8 cellular contexts compared by ENCODE assay signal in genomic region chr19:41705393-41706174, GRCh38. TPM values are rescaled to one million over a fixed set of nuclear protein-coding genes. Genes with fewer than 3 reads are reported as not detected.
DNase-seq lines count a peak whose midpoint lies in the region; ATAC-seq and TF ChIP-seq lines count a peak whose summit lies in the region.

No MANE protein-coding gene starts in this region.

- H3K4me1 Mint-ChIP-seq in nephron progenitor cell, result no peaks in the 10 kb centered on the region
- H3K4me1 Mint-ChIP-seq in T-helper 2 cell treated with Interferon-gamma antibody and Interleukin-4, amounts not matched to agents 5 μg/mL and 100 μg/mL, for 36 hours (ENCODE audit: low read depth), result no peaks in the 10 kb centered on the region
- no peaks in the 10 kb centered on the region for H3K4me1 Mint-ChIP-seq in activated T-helper 17 cell treated with anti-CD3 and anti-CD28 coated beads, Interleukin-2, amount 50 U/mL, for 72 hours

- no peak overlapping the region for H3K4me3 Mint-ChIP-seq in nephron progenitor cell
- no peak overlapping the region for H3K4me3 Mint-ChIP-seq in T-helper 2 cell treated with Interferon-gamma antibody and Interleukin-4, amounts not matched to agents 5 μg/mL and 100 μg/mL, for 36 hours
- no peak overlapping the region for H3K4me3 Mint-ChIP-seq in activated T-helper 17 cell treated with anti-CD3 and anti-CD28 coated beads, Interleukin-2, amount 50 U/mL, for 72 hours

- ATAC-seq in GM19463 (IDR thresholded peaks at IDR 0.05; ENCODE audit: unreplicated experiment), result no peak
- ATAC-seq in HG03025 (IDR thresholded peaks at IDR 0.05; ENCODE audit: low FRiP score, unreplicated experiment), result no peak
- no peak for ATAC-seq in activated T-helper 17 cell treated with anti-CD3 and anti-CD28 coated beads, Interleukin-2, amount 50 U/mL, for 72 hours (replicated peaks)

- H3K27me3 Mint-ChIP-seq in nephron progenitor cell (ENCODE audit: low read depth, poor library complexity), result peaks cover 7% of the 10 kb centered on the region
- H3K27me3 Mint-ChIP-seq in T-helper 2 cell treated with Interferon-gamma antibody and Interleukin-4, amounts not matched to agents 5 μg/mL and 100 μg/mL, for 36 hours (ENCODE audit: low read depth), result peaks cover 4% of the 10 kb centered on the region
- H3K27me3 Mint-ChIP-seq in activated T-helper 17 cell treated with anti-CD3 and anti-CD28 coated beads, Interleukin-2, amount 50 U/mL, for 72 hours, result peaks cover 23% of the 10 kb centered on the region

- H3K36me3 Mint-ChIP-seq in nephron progenitor cell (ENCODE audit: low read depth), result peaks cover 5% of the 10 kb centered on the region
- no peaks in the 10 kb centered on the region for H3K36me3 Mint-ChIP-seq in T-helper 2 cell treated with Interferon-gamma antibody and Interleukin-4, amounts not matched to agents 5 μg/mL and 100 μg/mL, for 36 hours (ENCODE audit: low read depth)
- no peaks in the 10 kb centered on the region for H3K36me3 Mint-ChIP-seq in activated T-helper 17 cell treated with anti-CD3 and anti-CD28 coated beads, Interleukin-2, amount 50 U/mL, for 72 hours (ENCODE audit: low read depth)

- TF ChIP-seq CTCF in nephron progenitor cell (IDR thresholded peaks at IDR 0.05), result no peak

- H3K9me3 Mint-ChIP-seq in nephron progenitor cell, result peaks cover 83% of the 10 kb centered on the region
- H3K9me3 Mint-ChIP-seq in T-helper 2 cell treated with Interferon-gamma antibody and Interleukin-4, amounts not matched to agents 5 μg/mL and 100 μg/mL, for 36 hours, result no peaks in the 10 kb centered on the region
- H3K9me3 Mint-ChIP-seq in activated T-helper 17 cell treated with anti-CD3 and anti-CD28 coated beads, Interleukin-2, amount 50 U/mL, for 72 hours, result no peaks in the 10 kb centered on the region

- no peak overlapping the region for H3K27ac Mint-ChIP-seq in nephron progenitor cell
- no peak overlapping the region for H3K27ac Mint-ChIP-seq in T-helper 2 cell treated with Interferon-gamma antibody and Interleukin-4, amounts not matched to agents 5 μg/mL and 100 μg/mL, for 36 hours
- no peak overlapping the region for H3K27ac Mint-ChIP-seq in activated T-helper 17 cell treated with anti-CD3 and anti-CD28 coated beads, Interleukin-2, amount 50 U/mL, for 72 hours

- DNase-seq in GM04504 (ENCODE audit: low read depth) (peak; percentile 3), OCI-M1 (lab: John Stamatoyannopoulos, UW) (peak; percentile 49), astrocyte of the hippocampus (ENCODE audit: low read depth, low spot score) (peak; percentile 58), nephron progenitor cell (peak; percentile 48)
- DNase-seq in T-helper 2 cell treated with Interferon-gamma antibody and Interleukin-4, amounts not matched to agents 5 μg/mL and 100 μg/mL, for 36 hours (ENCODE audit: low spot score), result no peak

RNA-seq across cellular contexts. Expression of gene CEACAM5, which starts 2.8 kb away (rescaled TPM):
- not detected for total RNA-seq in activated T-helper 17 cell treated with anti-CD3 and anti-CD28 coated beads, Interleukin-2, amount 50 U/mL, for 72 hours

RNA-seq across cellular contexts. Expression of gene CEACAM7, which starts 17.5 kb away (rescaled TPM):
- total RNA-seq in activated T-helper 17 cell treated with anti-CD3 and anti-CD28 coated beads, Interleukin-2, amount 50 U/mL, for 72 hours, result not detected

RNA-seq across cellular contexts. Expression of gene CEACAM6, which starts 49.7 kb away (rescaled TPM):
- not detected for total RNA-seq in activated T-helper 17 cell treated with anti-CD3 and anti-CD28 coated beads, Interleukin-2, amount 50 U/mL, for 72 hours
